1 cellular context compared by ENCODE assay signal in the genomic region with DNA sequence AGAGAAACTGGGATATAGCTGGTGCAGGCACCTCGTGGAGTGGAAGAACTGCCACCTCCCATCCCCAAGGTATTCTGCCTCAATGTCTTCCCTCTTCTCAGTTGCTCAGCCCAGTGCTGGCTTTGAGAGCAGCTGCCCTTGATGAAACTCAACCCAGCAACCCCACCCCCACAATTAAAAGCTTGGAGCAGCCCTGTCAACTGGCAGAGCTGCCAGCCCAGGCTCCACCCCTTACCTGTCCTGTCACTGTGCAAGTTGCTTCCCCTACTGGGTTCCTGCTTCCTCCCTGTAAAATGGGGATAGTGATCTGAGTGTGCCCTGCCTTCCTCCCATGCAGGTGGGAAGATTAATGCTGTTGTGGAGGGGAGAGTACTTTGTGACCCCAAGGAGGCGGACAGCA.
TF ChIP-seq lines count a peak whose summit lies in the region.

No MANE protein-coding gene starts in this region.

TF ChIP-seq in K562, 482 proteins besides CTCF, POLR2A, EP300 and RAD21:
- TF ChIP-seq ZNF583 (CRISPR knock-in tag; IDR thresholded peaks at IDR 0.05) (0 out of 2 replicates have a peak, but pooled peaks have one; percentile 26), RBM25 (IDR thresholded peaks at IDR 0.05; ENCODE audit: low read depth, low read length, severe bottlenecking) (no peak), ZNF280B (CRISPR knock-in tag; IDR thresholded peaks at IDR 0.05) (no peak), WHSC1 (IDR thresholded peaks at IDR 0.05; ENCODE audit: low read length) (peak; percentile 89)
